ENCODE assay signal across 3 cellular contexts in genomic region chr4:99157478-99157935, GRCh38.
TF ChIP-seq lines count a peak whose summit lies in the region.

No MANE protein-coding gene starts in this region.

TF ChIP-seq in A549, 52 proteins besides CTCF, POLR2A, EP300 and RAD21:
- TF ChIP-seq GATA3 (IDR thresholded peaks at IDR 0.05; ENCODE audit: borderline replicate concordance) (0 out of 2 replicates have a peak, but pooled peaks have one; percentile 16), KDM1A (IDR thresholded peaks at IDR 0.05; ENCODE audit: low read depth) (no peak)

TF ChIP-seq in WTC11, 78 proteins besides CTCF, POLR2A, EP300 and RAD21:
- TF ChIP-seq CREB1 (CRISPR knock-in tag; IDR thresholded peaks at IDR 0.05) (no peak), KAT7 (CRISPR knock-in tag; IDR thresholded peaks at IDR 0.05; ENCODE audit: borderline replicate concordance) (no peak), GABPB1 (CRISPR knock-in tag; IDR thresholded peaks at IDR 0.05) (peak; percentile 80), RELA (CRISPR knock-in tag; IDR thresholded peaks at IDR 0.05; ENCODE audit: borderline replicate concordance) (no peak), ZSCAN18 (CRISPR knock-in tag; IDR thresholded peaks at IDR 0.05) (no peak)
- TF ChIP-seq, protein P1, sequence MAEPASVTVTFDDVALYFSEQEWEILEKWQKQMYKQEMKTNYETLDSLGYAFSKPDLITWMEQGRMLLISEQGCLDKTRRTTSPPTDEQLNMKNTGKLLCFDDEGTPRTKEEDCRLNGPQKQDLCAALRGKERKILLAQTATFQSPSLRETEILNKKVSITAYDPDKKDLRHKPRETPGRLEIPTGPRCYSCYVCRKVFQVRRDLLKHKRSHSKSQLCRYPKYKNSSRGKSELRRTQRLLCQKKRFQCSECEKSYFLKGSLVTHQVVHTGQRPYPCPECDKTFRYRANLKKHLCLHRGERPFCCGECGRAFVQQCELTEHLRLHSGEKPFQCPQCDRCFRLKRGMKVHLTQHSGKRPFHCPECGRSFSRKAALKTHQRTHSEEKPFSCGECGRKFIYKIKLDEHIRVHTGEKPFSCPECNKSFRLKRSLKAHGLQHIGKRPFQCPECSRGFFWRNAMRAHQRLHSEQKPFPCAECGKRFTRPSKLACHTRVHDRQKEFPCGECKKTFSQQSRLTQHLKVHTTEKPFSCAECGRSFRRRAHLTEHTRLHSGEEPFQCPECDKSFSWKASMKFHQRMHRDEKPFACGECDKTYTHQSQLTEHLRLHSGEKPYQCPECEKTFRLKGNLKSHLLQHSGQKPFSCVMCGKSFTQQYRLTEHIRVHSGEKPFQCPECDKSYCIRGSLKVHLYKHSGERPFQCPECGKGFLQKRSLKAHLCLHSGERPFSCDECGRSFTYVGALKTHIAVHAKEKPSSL (CRISPR knock-in tag; conservative IDR thresholded peaks at IDR 0.05): no peak
TF ChIP-seq in WTC11: peak in this region for 1.

TF ChIP-seq in HepG2, 621 proteins besides CTCF, POLR2A, EP300 and RAD21 (continues in another document):
- TF ChIP-seq ZNF501 (CRISPR knock-in tag; IDR thresholded peaks at IDR 0.05): no peak
- TF ChIP-seq ZNF562 (CRISPR knock-in tag; IDR thresholded peaks at IDR 0.05; ENCODE audit: borderline replicate concordance): no peak
- TF ChIP-seq, protein P2, sequence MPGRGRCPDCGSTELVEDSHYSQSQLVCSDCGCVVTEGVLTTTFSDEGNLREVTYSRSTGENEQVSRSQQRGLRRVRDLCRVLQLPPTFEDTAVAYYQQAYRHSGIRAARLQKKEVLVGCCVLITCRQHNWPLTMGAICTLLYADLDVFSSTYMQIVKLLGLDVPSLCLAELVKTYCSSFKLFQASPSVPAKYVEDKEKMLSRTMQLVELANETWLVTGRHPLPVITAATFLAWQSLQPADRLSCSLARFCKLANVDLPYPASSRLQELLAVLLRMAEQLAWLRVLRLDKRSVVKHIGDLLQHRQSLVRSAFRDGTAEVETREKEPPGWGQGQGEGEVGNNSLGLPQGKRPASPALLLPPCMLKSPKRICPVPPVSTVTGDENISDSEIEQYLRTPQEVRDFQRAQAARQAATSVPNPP (CRISPR knock-in tag; IDR thresholded peaks at IDR 0.05): no peak
- TF ChIP-seq ESRRA (CRISPR knock-in tag; IDR thresholded peaks at IDR 0.05; ENCODE audit: low read depth): peak; percentile 68; the same call in 1 of the 2 replicates
- TF ChIP-seq ISL2 (CRISPR knock-in tag; IDR thresholded peaks at IDR 0.05): peak; percentile 100
- no peak for TF ChIP-seq ZSCAN30 (CRISPR knock-in tag; IDR thresholded peaks at IDR 0.05)
- TF ChIP-seq, protein P3, sequence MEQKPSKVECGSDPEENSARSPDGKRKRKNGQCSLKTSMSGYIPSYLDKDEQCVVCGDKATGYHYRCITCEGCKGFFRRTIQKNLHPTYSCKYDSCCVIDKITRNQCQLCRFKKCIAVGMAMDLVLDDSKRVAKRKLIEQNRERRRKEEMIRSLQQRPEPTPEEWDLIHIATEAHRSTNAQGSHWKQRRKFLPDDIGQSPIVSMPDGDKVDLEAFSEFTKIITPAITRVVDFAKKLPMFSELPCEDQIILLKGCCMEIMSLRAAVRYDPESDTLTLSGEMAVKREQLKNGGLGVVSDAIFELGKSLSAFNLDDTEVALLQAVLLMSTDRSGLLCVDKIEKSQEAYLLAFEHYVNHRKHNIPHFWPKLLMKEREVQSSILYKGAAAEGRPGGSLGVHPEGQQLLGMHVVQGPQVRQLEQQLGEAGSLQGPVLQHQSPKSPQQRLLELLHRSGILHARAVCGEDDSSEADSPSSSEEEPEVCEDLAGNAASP (CRISPR knock-in tag; IDR thresholded peaks at IDR 0.05; ENCODE audit: borderline replicate concordance): peak; percentile 96
- TF ChIP-seq NR2F2 (IDR thresholded peaks at IDR 0.05; ENCODE audit: borderline replicate concordance, low read depth): peak; percentile 97
- no peak; the same call in 1 of the 2 replicates for TF ChIP-seq HOXA3 (CRISPR knock-in tag; IDR thresholded peaks at IDR 0.05)
- no peak for TF ChIP-seq NR3C1 (CRISPR knock-in tag; IDR thresholded peaks at IDR 0.05)
- TF ChIP-seq NFIC (IDR thresholded peaks at IDR 0.05; ENCODE audit: low read length): peak; percentile 100
- TF ChIP-seq, protein P4, sequence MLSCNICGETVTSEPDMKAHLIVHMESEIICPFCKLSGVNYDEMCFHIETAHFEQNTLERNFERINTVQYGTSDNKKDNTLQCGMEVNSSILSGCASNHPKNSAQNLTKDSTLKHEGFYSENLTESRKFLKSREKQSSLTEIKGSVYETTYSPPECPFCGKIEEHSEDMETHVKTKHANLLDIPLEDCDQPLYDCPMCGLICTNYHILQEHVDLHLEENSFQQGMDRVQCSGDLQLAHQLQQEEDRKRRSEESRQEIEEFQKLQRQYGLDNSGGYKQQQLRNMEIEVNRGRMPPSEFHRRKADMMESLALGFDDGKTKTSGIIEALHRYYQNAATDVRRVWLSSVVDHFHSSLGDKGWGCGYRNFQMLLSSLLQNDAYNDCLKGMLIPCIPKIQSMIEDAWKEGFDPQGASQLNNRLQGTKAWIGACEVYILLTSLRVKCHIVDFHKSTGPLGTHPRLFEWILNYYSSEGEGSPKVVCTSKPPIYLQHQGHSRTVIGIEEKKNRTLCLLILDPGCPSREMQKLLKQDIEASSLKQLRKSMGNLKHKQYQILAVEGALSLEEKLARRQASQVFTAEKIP (CRISPR knock-in tag; IDR thresholded peaks at IDR 0.05; ENCODE audit: borderline replicate concordance): no peak
- no peak for TF ChIP-seq ZNF510 (CRISPR knock-in tag; IDR thresholded peaks at IDR 0.05; ENCODE audit: low read depth)
- peak; percentile 96 for TF ChIP-seq HOXD1 (CRISPR knock-in tag; IDR thresholded peaks at IDR 0.05)
- no peak for TF ChIP-seq ZNF256 (CRISPR knock-in tag; conservative IDR thresholded peaks at IDR 0.05)
- TF ChIP-seq NBN (conservative IDR thresholded peaks at IDR 0.05): no peak
- TF ChIP-seq, protein P5, sequence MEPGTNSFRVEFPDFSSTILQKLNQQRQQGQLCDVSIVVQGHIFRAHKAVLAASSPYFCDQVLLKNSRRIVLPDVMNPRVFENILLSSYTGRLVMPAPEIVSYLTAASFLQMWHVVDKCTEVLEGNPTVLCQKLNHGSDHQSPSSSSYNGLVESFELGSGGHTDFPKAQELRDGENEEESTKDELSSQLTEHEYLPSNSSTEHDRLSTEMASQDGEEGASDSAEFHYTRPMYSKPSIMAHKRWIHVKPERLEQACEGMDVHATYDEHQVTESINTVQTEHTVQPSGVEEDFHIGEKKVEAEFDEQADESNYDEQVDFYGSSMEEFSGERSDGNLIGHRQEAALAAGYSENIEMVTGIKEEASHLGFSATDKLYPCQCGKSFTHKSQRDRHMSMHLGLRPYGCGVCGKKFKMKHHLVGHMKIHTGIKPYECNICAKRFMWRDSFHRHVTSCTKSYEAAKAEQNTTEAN (CRISPR knock-in tag; conservative IDR thresholded peaks at IDR 0.05): no peak
- peak; percentile 99 for TF ChIP-seq HNF1A (IDR thresholded peaks at IDR 0.05; ENCODE audit: low read depth)
- peak; percentile 100 for TF ChIP-seq HNF1A (CRISPR knock-in tag; IDR thresholded peaks at IDR 0.05; ENCODE audit: borderline replicate concordance)
- no peak; the same call in 1 of the 2 replicates for TF ChIP-seq ZNF629 (CRISPR knock-in tag; conservative IDR thresholded peaks at IDR 0.05)
- peak; percentile 100 for TF ChIP-seq TCF7L2 (IDR thresholded peaks at IDR 0.05; ENCODE audit: low read depth, low read length)
- TF ChIP-seq SAFB2 (CRISPR knock-in tag; IDR thresholded peaks at IDR 0.05; ENCODE audit: borderline replicate concordance, low read depth): no peak; the same call in 1 of the 2 replicates
- no peak for TF ChIP-seq LRRFIP1 (CRISPR knock-in tag; conservative IDR thresholded peaks at IDR 0.05)
- TF ChIP-seq, protein P6, sequence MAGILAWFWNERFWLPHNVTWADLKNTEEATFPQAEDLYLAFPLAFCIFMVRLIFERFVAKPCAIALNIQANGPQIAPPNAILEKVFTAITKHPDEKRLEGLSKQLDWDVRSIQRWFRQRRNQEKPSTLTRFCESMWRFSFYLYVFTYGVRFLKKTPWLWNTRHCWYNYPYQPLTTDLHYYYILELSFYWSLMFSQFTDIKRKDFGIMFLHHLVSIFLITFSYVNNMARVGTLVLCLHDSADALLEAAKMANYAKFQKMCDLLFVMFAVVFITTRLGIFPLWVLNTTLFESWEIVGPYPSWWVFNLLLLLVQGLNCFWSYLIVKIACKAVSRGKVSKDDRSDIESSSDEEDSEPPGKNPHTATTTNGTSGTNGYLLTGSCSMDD (CRISPR knock-in tag; IDR thresholded peaks at IDR 0.05): no peak
- peak; percentile 52; the same call in 1 of the 2 replicates for TF ChIP-seq ZBTB21 (CRISPR knock-in tag; IDR thresholded peaks at IDR 0.05)
- TF ChIP-seq ZNF17 (CRISPR knock-in tag; IDR thresholded peaks at IDR 0.05): no peak
- TF ChIP-seq, protein P7, sequence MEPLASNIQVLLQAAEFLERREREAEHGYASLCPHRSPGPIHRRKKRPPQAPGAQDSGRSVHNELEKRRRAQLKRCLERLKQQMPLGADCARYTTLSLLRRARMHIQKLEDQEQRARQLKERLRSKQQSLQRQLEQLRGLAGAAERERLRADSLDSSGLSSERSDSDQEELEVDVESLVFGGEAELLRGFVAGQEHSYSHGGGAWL (CRISPR knock-in tag; IDR thresholded peaks at IDR 0.05): no peak
- TF ChIP-seq GATAD1 (CRISPR knock-in tag; IDR thresholded peaks at IDR 0.05): peak; percentile 47; the same call in 1 of the 2 replicates
- no peak; the same call in 1 of the 2 replicates for TF ChIP-seq ZNF746 (CRISPR knock-in tag; IDR thresholded peaks at IDR 0.05)
- TF ChIP-seq ZBTB1 (CRISPR knock-in tag; IDR thresholded peaks at IDR 0.05; ENCODE audit: borderline replicate concordance): no peak
- TF ChIP-seq ZNF34 (CRISPR knock-in tag; IDR thresholded peaks at IDR 0.05; ENCODE audit: borderline replicate concordance): no peak
- no peak for TF ChIP-seq ZBTB42 (CRISPR knock-in tag; IDR thresholded peaks at IDR 0.05)
- no peak for TF ChIP-seq MTF2 (CRISPR knock-in tag; IDR thresholded peaks at IDR 0.05; ENCODE audit: borderline replicate concordance)
- TF ChIP-seq TARDBP (CRISPR knock-in tag; IDR thresholded peaks at IDR 0.05): peak; percentile 87; the same call in 1 of the 2 replicates
- TF ChIP-seq ZBTB49 (CRISPR knock-in tag; IDR thresholded peaks at IDR 0.05; ENCODE audit: borderline replicate concordance): no peak
- TF ChIP-seq RARG (CRISPR knock-in tag; IDR thresholded peaks at IDR 0.05; ENCODE audit: low read depth): no peak
- peak; percentile 84 for TF ChIP-seq ZNF3 (CRISPR knock-in tag; IDR thresholded peaks at IDR 0.05)
- peak; percentile 64; the same call in 1 of the 2 replicates for TF ChIP-seq TOPORS (CRISPR knock-in tag; IDR thresholded peaks at IDR 0.05)
- TF ChIP-seq ZNF136 (CRISPR knock-in tag; IDR thresholded peaks at IDR 0.05; ENCODE audit: low read depth): no peak
- no peak for TF ChIP-seq TGIF2 (CRISPR knock-in tag; IDR thresholded peaks at IDR 0.05)
- TF ChIP-seq FOXJ3 (CRISPR knock-in tag; IDR thresholded peaks at IDR 0.05; ENCODE audit: borderline replicate concordance): peak; percentile 100
- peak; percentile 85 for TF ChIP-seq TEAD3 (CRISPR knock-in tag; optimal IDR thresholded peaks at IDR 0.05; ENCODE audit: borderline replicate concordance)
- no peak for TF ChIP-seq ZNF605 (CRISPR knock-in tag; IDR thresholded peaks at IDR 0.05)
